9 cellular contexts compared by ENCODE assay signal in the genomic region with DNA sequence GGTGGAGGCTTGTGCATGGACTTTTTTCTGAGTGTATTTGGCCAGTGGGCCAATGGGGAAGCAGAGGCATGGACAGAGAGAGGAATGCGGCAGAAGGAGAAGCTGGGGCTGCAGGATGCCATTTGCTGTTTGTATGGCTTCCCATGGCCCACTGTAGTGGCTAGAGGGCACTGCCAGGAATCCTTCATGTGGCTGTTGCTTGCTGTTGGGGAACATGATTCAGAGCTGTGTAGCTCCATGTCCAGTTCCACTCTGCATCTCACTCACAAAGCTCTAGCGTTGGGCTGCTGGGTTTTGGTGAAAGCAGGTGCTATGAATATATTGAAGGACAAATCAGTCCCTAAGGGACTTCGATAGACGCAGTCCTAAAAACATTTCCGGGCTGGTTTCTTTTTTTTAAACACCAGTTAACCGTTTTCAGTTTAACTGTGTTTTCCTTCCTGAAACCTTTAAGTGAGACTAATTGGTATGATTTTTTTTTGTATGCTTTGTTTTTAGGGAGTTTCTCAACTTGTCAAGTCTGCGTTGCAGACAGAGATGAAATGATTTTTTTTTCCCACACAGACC. TPM values are rescaled to one million over a fixed set of nuclear protein-coding genes. Genes with fewer than 3 reads are reported as not detected.
DNase-seq lines count a peak whose midpoint lies in the region; ATAC-seq and TF ChIP-seq lines count a peak whose summit lies in the region.
"Had no signal": no experiment of that assay in that cellular context is flagged by ENCODE, and none has a peak within 500 bp of the region (broad histone marks: within the 10 kb centered on the region; RNA-seq: fewer than 3 reads in every experiment).

No MANE protein-coding gene starts in this region.

- no peaks in the 10 kb centered on the region for H3K36me3 ChIP-seq in BLaER1
- peaks cover 0 to 7% (median 0%) of the 10 kb centered on the region in 4 donors for H3K36me3 ChIP-seq in sigmoid colon
- H3K36me3 ChIP-seq in smooth muscle cell (ENCODE audit: low read depth): no peaks in the 10 kb centered on the region

- intact Hi-C loops in sigmoid colon (cut with DNase I): no loop called here

- no peak overlapping the region for H2AFZ ChIP-seq in smooth muscle cell (ENCODE audit: low read depth)

- H3K4me3 ChIP-seq in BLaER1 (peak overlapping the region; percentile 60), sigmoid colon (no peak overlapping the region), smooth muscle cell (no peak overlapping the region)
- H3K4me3 ChIP-seq in Jurkat, Clone E6-1 (ENCODE audit: low read length): peak overlapping the region; percentile 40
- H3K4me3 ChIP-seq: adrenal gland had no signal

- DNase-seq in Jurkat, Clone E6-1 (ENCODE audit: low read depth, low spot score): peak; percentile 62
- DNase-seq in central memory CD4-positive, alpha-beta T cell: peak; percentile 35
- DNase-seq in sigmoid colon: no peak
- no peak for DNase-seq in smooth muscle cell (lab: John Stamatoyannopoulos, UW; ENCODE audit: unreplicated experiment)
- no peak for DNase-seq in NK-92 (lab: John Stamatoyannopoulos, UW; ENCODE audit: unreplicated experiment)
- no peak for DNase-seq in NCI-H510A (lab: John Stamatoyannopoulos, UW)

- H3K79me2 ChIP-seq in smooth muscle cell (ENCODE audit: low read depth): no peaks in the 10 kb centered on the region

- ATAC-seq in GM19351 (IDR thresholded peaks at IDR 0.05; ENCODE audit: unreplicated experiment): peak; percentile 41

- H3K27me3 ChIP-seq in BLaER1 (no peaks in the 10 kb centered on the region), sigmoid colon (no peaks in the 10 kb centered on the region), smooth muscle cell (ENCODE audit: low read depth) (no peaks in the 10 kb centered on the region)
- H3K27me3 ChIP-seq: adrenal gland had no signal

- H3K9me3 ChIP-seq in BLaER1 (no peaks in the 10 kb centered on the region), sigmoid colon (no peaks in the 10 kb centered on the region), smooth muscle cell (replicated peaks; ENCODE audit: low read depth) (no peaks in the 10 kb centered on the region)
- H3K9me3 ChIP-seq: adrenal gland had no signal

- TF ChIP-seq EP300 in sigmoid colon (IDR thresholded peaks at IDR 0.05): no peak

- H3K27ac ChIP-seq in BLaER1: peak overlapping the region; percentile 97
- peak overlapping the region; percentile 67 to 98 (median 84) for H3K27ac ChIP-seq in sigmoid colon
- H3K27ac ChIP-seq in smooth muscle cell (ENCODE audit: low read depth): no peak overlapping the region

- H3K9ac ChIP-seq in BLaER1: peak overlapping the region; percentile 93
- H3K9ac ChIP-seq in smooth muscle cell (ENCODE audit: low read depth): no peak overlapping the region

- peak overlapping the region; percentile 94 for H3K4me2 ChIP-seq in BLaER1
- no peak overlapping the region for H3K4me2 ChIP-seq in smooth muscle cell

- H4K20me1 ChIP-seq in BLaER1: no peaks in the 10 kb centered on the region
- no peaks in the 10 kb centered on the region for H4K20me1 ChIP-seq in smooth muscle cell (ENCODE audit: low read depth)

- H3K4me1 ChIP-seq in BLaER1 (peaks cover 98% of the 10 kb centered on the region), sigmoid colon (peaks cover 0 to 100% (median 92%) of the 10 kb centered on the region in 4 donors), smooth muscle cell (ENCODE audit: low read depth) (peaks cover 4% of the 10 kb centered on the region)

- no peak for TF ChIP-seq POLR2A in sigmoid colon (IDR thresholded peaks at IDR 0.05)

- no peak for TF ChIP-seq CTCF in sigmoid colon (IDR thresholded peaks at IDR 0.05)
- TF ChIP-seq CTCF in smooth muscle cell (IDR thresholded peaks at IDR 0.05; ENCODE audit: borderline replicate concordance, insufficient read depth, poor library complexity, severe bottlenecking): no peak

- 37 to 60% methylated on average over 7 of the region's 7 CpGs for WGBS in sigmoid colon, 2 donors
- 94% methylated on average over 7 of the region's 7 CpGs for WGBS in smooth muscle cell (ENCODE audit: low lambda C conversion rate)

- H3F3A ChIP-seq in smooth muscle cell (ENCODE audit: low read depth): peaks cover under 1% of the 10 kb centered on the region

RNA-seq across cellular contexts. Expression of gene SLC22A5, which starts 51.3 kb away (rescaled TPM):
- polyA plus RNA-seq in Jurkat, Clone E6-1 (2012; ENCODE audit: insufficient read depth, insufficient read length): 5.4 TPM
- total RNA-seq in sigmoid colon (1 to 10 TPM; 3.6 to 9.9 (median 6.3) TPM), smooth muscle cell (2.8 and 4.6 TPM in 2 replicates)
- polyA plus RNA-seq in sigmoid colon (10 to 100 TPM in 1 of 3 donors, 1 to 10 TPM in 2; 6.0 to 11.9 (median 9.0) TPM), smooth muscle cell (1.5 and 3.8 TPM in 2 replicates)

Comparison
In these comparisons a context has a peak if more than half of its experiments do, and no peak if none do; other contexts are left out.
1. H3K4me3 ChIP-seq: peak in BLaER1 (single experiment) and Jurkat, Clone E6-1 (single experiment); none in sigmoid colon (0 of 4) and smooth muscle cell (single experiment).
2. DNase-seq: peak in Jurkat, Clone E6-1 (single experiment) and central memory CD4-positive, alpha-beta T cell (single experiment); none in sigmoid colon (single experiment), smooth muscle cell (single experiment), NK-92 (single experiment) and NCI-H510A (single experiment).